ENCODE assay signal across 10 cellular contexts in genomic region chr5:168086104-168086610, GRCh38.
DNase-seq lines count a peak whose midpoint lies in the region; ATAC-seq, FAIRE-seq and TF ChIP-seq lines count a peak whose summit lies in the region.
"Had no signal": no experiment of that assay in that cellular context is flagged by ENCODE, and none has a peak within 500 bp of the region (broad histone marks: within the 10 kb centered on the region; RNA-seq: fewer than 3 reads in every experiment).

No MANE protein-coding gene starts in this region.

- ATAC-seq in left ventricle myocardium superior (peak; percentile 13), left cardiac atrium (no peak), T-helper 17 cell (no peak), HG02885 (IDR thresholded peaks at IDR 0.05; ENCODE audit: poor library complexity, unreplicated experiment) (no peak)

- peaks cover 4% of the 10 kb centered on the region for H3K9me3 Mint-ChIP-seq in activated naive CD8-positive, alpha-beta T cell treated with anti-CD3 and anti-CD28 coated beads for 36 hours

- no peaks in the 10 kb centered on the region for H3F3A ChIP-seq in PC-9 (ENCODE audit: insufficient read depth, low read depth)

- H3K27ac Mint-ChIP-seq in T-helper 17 cell, result no peak overlapping the region
- H3K27ac Mint-ChIP-seq in activated naive CD8-positive, alpha-beta T cell treated with anti-CD3 and anti-CD28 coated beads for 36 hours, result no peak overlapping the region

- H3K4me2 ChIP-seq in PC-9, result peak overlapping the region; percentile 14; the same call in 1 of the 2 replicates

- no peak overlapping the region for H3K27ac ChIP-seq in PC-9
- H3K27ac ChIP-seq: brain microvascular endothelial cell, upper lobe of left lung had no signal

- BruUV-seq in PC-9 (replicated peaks; lab: Mats Ljungman, UMichigan), result no TSS peak

- H3K27me3 ChIP-seq in PC-9 (ENCODE audit: insufficient read depth, low read depth), result peaks cover 39% of the 10 kb centered on the region
- H3K27me3 ChIP-seq: brain microvascular endothelial cell, upper lobe of left lung had no signal

- H3K4me1 Mint-ChIP-seq in T-helper 17 cell, result no peaks in the 10 kb centered on the region
- H3K4me1 Mint-ChIP-seq in activated naive CD8-positive, alpha-beta T cell treated with anti-CD3 and anti-CD28 coated beads for 36 hours, result no peaks in the 10 kb centered on the region

- H3K36me3 Mint-ChIP-seq in T-helper 17 cell (ENCODE audit: low read depth), result no peaks in the 10 kb centered on the region
- H3K36me3 Mint-ChIP-seq in activated naive CD8-positive, alpha-beta T cell treated with anti-CD3 and anti-CD28 coated beads for 36 hours, result no peaks in the 10 kb centered on the region

- H3K36me3 ChIP-seq in PC-9 (ENCODE audit: low read depth), result no peaks in the 10 kb centered on the region
- H3K36me3 ChIP-seq: brain microvascular endothelial cell, upper lobe of left lung had no signal

- H3K4me1 ChIP-seq in PC-9 (replicated peaks; ENCODE audit: insufficient read depth), result no peaks in the 10 kb centered on the region

- no peaks in the 10 kb centered on the region for H4K20me1 ChIP-seq in PC-9 (ENCODE audit: insufficient read depth)

- peaks cover 18% of the 10 kb centered on the region for H3K27me3 Mint-ChIP-seq in T-helper 17 cell
- H3K27me3 Mint-ChIP-seq in activated naive CD8-positive, alpha-beta T cell treated with anti-CD3 and anti-CD28 coated beads for 36 hours, result peaks cover 5% of the 10 kb centered on the region

- H3K9me3 ChIP-seq in PC-9 (ENCODE audit: insufficient read depth, low read depth) (no peaks in the 10 kb centered on the region; the same call in 1 of the 2 replicates), T-helper 17 cell (ENCODE audit: control insufficient read depth, low read length, poor library complexity, severe bottlenecking) (peaks cover 3% of the 10 kb centered on the region)
- H3K9me3 ChIP-seq: upper lobe of left lung had no signal

- FAIRE-seq in islet of Langerhans (lab: Jason Lieb, UNC), result peak; percentile 76

- intact Hi-C loops in left ventricle myocardium superior (cut with micrococcal nuclease) (no loop called here), left cardiac atrium (cut with DNase I) (no loop called here), PC-9 (cut with micrococcal nuclease; ENCODE audit: unreplicated experiment) (no loop called here)

- no peak overlapping the region for H3K4me3 Mint-ChIP-seq in T-helper 17 cell
- H3K4me3 Mint-ChIP-seq in activated naive CD8-positive, alpha-beta T cell treated with anti-CD3 and anti-CD28 coated beads for 36 hours, result no peak overlapping the region

- H3K4me3 ChIP-seq in PC-9, result no peak overlapping the region
- H3K4me3 ChIP-seq: upper lobe of left lung had no signal

- CTCF ChIA-PET in PC-9 (lab: Charles Lee), result no interaction called here

- no peaks in the 10 kb centered on the region for H3K79me2 ChIP-seq in PC-9 (ENCODE audit: low read depth)

- no peak overlapping the region for H2AFZ ChIP-seq in PC-9

- TF ChIP-seq CTCF in PC-9 (conservative IDR thresholded peaks at IDR 0.05), result no peak; the same call in 1 of the 2 replicates

- DNase-seq in left ventricle myocardium superior, result no peak
- DNase-seq in left cardiac atrium, result no peak
- DNase-seq in PC-9, result peak in 1 of 2 experiments; percentile 71
- DNase-seq in T-helper 17 cell, result no peak
- no peak for DNase-seq in activated effector memory CD4-positive, alpha-beta T cell treated with Interleukin-2 at 50 U/mL for 16 hours
- no peak for DNase-seq in activated naive CD8-positive, alpha-beta T cell treated with anti-CD3 and anti-CD28 coated beads for 36 hours
- DNase-seq: brain microvascular endothelial cell, upper lobe of left lung had no signal

- POLR2A ChIA-PET in PC-9 (lab: Charles Lee; ENCODE audit: unreplicated experiment), result no interaction called here

- H3K9me2 ChIP-seq in PC-9 (ENCODE audit: insufficient read depth), result no peaks in the 10 kb centered on the region
